In the genomic region with DNA sequence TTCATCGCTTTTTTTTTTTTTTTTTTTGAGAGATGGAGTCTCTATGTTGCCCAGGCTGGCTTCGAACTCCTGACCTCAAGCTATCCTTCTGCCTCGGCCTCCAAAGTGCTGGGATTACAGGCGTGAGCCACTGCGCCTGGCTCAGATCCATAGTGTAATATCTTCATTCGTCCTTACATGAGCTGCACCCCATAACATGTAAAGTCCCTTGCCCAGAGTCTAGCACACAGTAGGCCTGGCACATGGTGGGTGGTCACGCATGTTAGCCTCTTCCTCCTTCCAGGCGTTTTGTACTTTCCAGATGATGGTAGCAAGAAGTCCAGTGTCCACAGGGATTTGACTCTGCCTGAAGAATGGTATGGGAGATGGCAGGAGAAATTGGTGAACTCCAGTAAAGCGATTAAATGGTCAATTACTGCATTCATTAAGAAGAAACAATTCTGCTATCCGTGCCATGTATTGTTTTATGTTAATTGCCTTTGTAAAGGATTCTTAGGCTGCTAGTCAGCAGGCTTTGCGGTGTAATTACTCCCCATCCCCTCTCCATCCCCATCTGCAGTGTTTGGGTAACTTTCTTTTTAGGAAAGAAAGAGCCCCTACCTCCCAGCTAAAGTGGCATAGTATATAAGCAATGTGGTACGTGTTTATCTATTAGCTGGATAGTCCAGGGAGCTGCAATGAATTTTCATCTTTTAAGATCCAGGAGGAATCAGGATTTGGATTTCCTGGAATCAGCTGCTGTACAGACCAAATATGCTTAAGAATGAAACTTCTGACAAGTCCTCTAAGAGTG, we compare ENCODE assay signal across 8 cellular contexts. TPM values are rescaled to one million over a fixed set of nuclear protein-coding genes. Genes with fewer than 3 reads are reported as not detected.
DNase-seq lines count a peak whose midpoint lies in the region; ATAC-seq, FAIRE-seq and TF ChIP-seq lines count a peak whose summit lies in the region.

No MANE protein-coding gene starts in this region.

- no peak for DNase-seq in CD8-positive, alpha-beta T cell
- DNase-seq in Peyer's patch: no peak
- peak in 1 of 6 donors; percentile 30 for DNase-seq in pancreas
- DNase-seq in putamen (ENCODE audit: low spot score): no peak
- no peak for DNase-seq in H54 (ENCODE audit: insufficient read length, low spot score)

- no peak for ATAC-seq in CD8-positive, alpha-beta T cell
- ATAC-seq in pancreas: peak in 1 of 4 donors; percentile 5
- no peak for ATAC-seq in GM18858 (IDR thresholded peaks at IDR 0.05; ENCODE audit: unreplicated experiment)
- ATAC-seq in GM21390 (IDR thresholded peaks at IDR 0.05; ENCODE audit: unreplicated experiment): no peak

- H3K27me3 ChIP-seq in CD8-positive, alpha-beta T cell (ENCODE audit: insufficient read depth, low read length): no peaks in the 10 kb centered on the region
- H3K27me3 ChIP-seq in Peyer's patch: no peaks in the 10 kb centered on the region
- no peaks in the 10 kb centered on the region for H3K27me3 ChIP-seq in esophagus (ENCODE audit: control insufficient read depth in 1 of 2, insufficient read depth in 2 of 2, low read length in 2 of 2)
- H3K27me3 ChIP-seq in pancreas: no peaks in the 10 kb centered on the region

- TF ChIP-seq CTCF in CD8-positive, alpha-beta T cell (IDR thresholded peaks at IDR 0.05): no peak
- no peak for TF ChIP-seq CTCF in Peyer's patch (IDR thresholded peaks at IDR 0.05)
- no peak for TF ChIP-seq CTCF in pancreas (IDR thresholded peaks at IDR 0.05)

- intact Hi-C loops in CD8-positive, alpha-beta T cell (cut with DNase I, micrococcal nuclease): loop anchor here in 1 of 2 experiments (2.0 to 10.0 kb wide), 5 partner anchors 206 to 1098 kb away; a partner anchor contains a TSS
- intact Hi-C loops in pancreas (cut with DNase I): no loop called here

- no peaks in the 10 kb centered on the region for H3K9me3 Mint-ChIP-seq in CD8-positive, alpha-beta T cell

- POLR2A ChIA-PET in CD8-positive, alpha-beta T cell (lab: Charles Lee): interaction anchor here (1.0 kb wide), 1 partner anchor 287 kb away, joined by 3 read pairs; no protein-coding TSS in a partner anchor

- whole genome bisulfite sequencing in esophagus, 2 donors: 45 to 48% methylated on average over 12 of the region's 12 CpGs
- 36 to 42% methylated on average over 12 of the region's 12 CpGs for WGBS in pancreas, 2 donors

- H3K36me3 ChIP-seq in CD8-positive, alpha-beta T cell (ENCODE audit: insufficient read depth, low read length): no peaks in the 10 kb centered on the region
- no peaks in the 10 kb centered on the region for H3K36me3 ChIP-seq in Peyer's patch
- H3K36me3 ChIP-seq in esophagus (ENCODE audit: control insufficient read depth in 2 of 2, insufficient read depth in 2 of 2, low read length in 1 of 2): peaks cover 0 to 4% of the 10 kb centered on the region in 2 donors
- no peaks in the 10 kb centered on the region for H3K36me3 ChIP-seq in pancreas

- peaks cover 4% of the 10 kb centered on the region for H3K36me3 Mint-ChIP-seq in CD8-positive, alpha-beta T cell

- CTCF ChIA-PET in CD8-positive, alpha-beta T cell (lab: Charles Lee): no interaction called here

- H3K4me1 Mint-ChIP-seq in CD8-positive, alpha-beta T cell (ENCODE audit: low read depth): peaks cover 42% of the 10 kb centered on the region

- no peaks in the 10 kb centered on the region for H3K9me3 ChIP-seq in CD8-positive, alpha-beta T cell (ENCODE audit: low read length)
- H3K9me3 ChIP-seq in Peyer's patch: no peaks in the 10 kb centered on the region
- H3K9me3 ChIP-seq in esophagus (ENCODE audit: control insufficient read depth in 2 of 2, insufficient read depth in 1 of 2, low read depth in 1 of 2, low read length in 1 of 2): no peaks in the 10 kb centered on the region
- H3K9me3 ChIP-seq in pancreas: no peaks in the 10 kb centered on the region

- peak overlapping the region; percentile 66 for H3K27ac Mint-ChIP-seq in CD8-positive, alpha-beta T cell

- TF ChIP-seq POLR2A in Peyer's patch (IDR thresholded peaks at IDR 0.05): no peak
- TF ChIP-seq POLR2A in H54 (IDR thresholded peaks at IDR 0.05; ENCODE audit: low read depth, low read length): no peak

- no peak for FAIRE-seq in pancreas (lab: Jason Lieb, UNC)
- FAIRE-seq in H54 (lab: Jason Lieb, UNC): no peak

- peak overlapping the region; percentile 84 for H3K4me3 ChIP-seq in CD8-positive, alpha-beta T cell (ENCODE audit: low read depth, low read length)
- H3K4me3 ChIP-seq in Peyer's patch: peak overlapping the region; percentile 70 to 92 (median 80)
- peak overlapping the region; percentile 70 to 99 for H3K4me3 ChIP-seq in esophagus (ENCODE audit: low read depth in 1 of 2, low read length in 2 of 2)
- peak overlapping the region; percentile 78 to 97 (median 94) for H3K4me3 ChIP-seq in pancreas

- no peak overlapping the region for H3K27ac ChIP-seq in CD8-positive, alpha-beta T cell (ENCODE audit: low read depth, low read length)
- H3K27ac ChIP-seq in Peyer's patch (peak overlapping the region in 3 of 4 donors; percentile 17 to 76 (median 38)), esophagus (ENCODE audit: low read depth in 2 of 2, low read length in 1 of 2) (no peak overlapping the region), pancreas (no peak overlapping the region)

- peak overlapping the region; percentile 89 for H3K4me3 Mint-ChIP-seq in CD8-positive, alpha-beta T cell

- peaks cover 35% of the 10 kb centered on the region for H3K4me1 ChIP-seq in CD8-positive, alpha-beta T cell (ENCODE audit: insufficient read depth, low read length)
- peaks cover 0 to 15% (median 0%) of the 10 kb centered on the region in 4 donors for H3K4me1 ChIP-seq in Peyer's patch
- H3K4me1 ChIP-seq in esophagus (ENCODE audit: control insufficient read depth in 2 of 2, insufficient read depth in 2 of 2, low read length in 1 of 2): peaks cover 0 to 6% of the 10 kb centered on the region in 2 donors
- H3K4me1 ChIP-seq in pancreas: peaks cover 0 to 12% (median 11%) of the 10 kb centered on the region in 3 donors

- peaks cover 2% of the 10 kb centered on the region for H3K27me3 Mint-ChIP-seq in CD8-positive, alpha-beta T cell (ENCODE audit: low read depth)

RNA-seq across cellular contexts. Expression of a gene that starts 1.2 kb away (rescaled TPM):
- 1 to 10 TPM; 4.3 to 6.6 TPM for total RNA-seq in CD8-positive, alpha-beta T cell
- total RNA-seq in Peyer's patch (10 to 100 TPM in 3 of 4 donors, 1 to 10 TPM in 1; 5.4 to 58.6 (median 12.5) TPM), pancreas (10 to 100 TPM in 2 of 6 donors, 1 to 10 TPM in 4; 4.3 to 18.5 (median 6.3) TPM)
- polyA plus RNA-seq in esophagus (1 to 10 TPM; 4.4 to 5.9 TPM), pancreas (1 to 10 TPM; 3.3 to 9.6 TPM)

Comparison
In these comparisons a context has a peak if more than half of its experiments do, and no peak if none do; other contexts are left out.
1. H3K27ac ChIP-seq: peak in Peyer's patch (3 of 4); none in CD8-positive, alpha-beta T cell (single experiment), esophagus (0 of 2) and pancreas (0 of 4).
2. Peak in every context shown above with its lines, with median percentiles within 50 percentile points of each other: H3K4me3 ChIP-seq.